In genomic region chr10:3836222-3836820, GRCh38 we compare ENCODE assay signal across 11 cellular contexts. TPM values are rescaled to one million over a fixed set of nuclear protein-coding genes. Genes with fewer than 3 reads are reported as not detected.
DNase-seq lines count a peak whose midpoint lies in the region; ATAC-seq and TF ChIP-seq lines count a peak whose summit lies in the region.
"Had no signal": no experiment of that assay in that cellular context is flagged by ENCODE, and none has a peak within 500 bp of the region (broad histone marks: within the 10 kb centered on the region; RNA-seq: fewer than 3 reads in every experiment).

No MANE protein-coding gene starts in this region.

- 88% methylated on average over 2 of the region's 2 CpGs for WGBS in mammary epithelial cell (ENCODE audit: low coverage, missing lambda C conversion rate)

- no peaks in the 10 kb centered on the region for H3K9me3 ChIP-seq in SJSA1 (replicated peaks)
- H3K9me3 ChIP-seq in mammary epithelial cell (replicated peaks; ENCODE audit: insufficient read depth, low read length): no peaks in the 10 kb centered on the region

- CTCF ChIA-PET in activated CD4-positive, alpha-beta T cell treated with anti-CD3 and anti-CD28 coated beads for 36 hours (lab: Charles Lee): interaction anchor here (0.9 to 1.2 kb wide), 2 partner anchors 10 to 17 kb away, joined by 3 to 4 read pairs; no protein-coding TSS in a partner anchor
- CTCF ChIA-PET in mammary epithelial cell (lab: Charles Lee; ENCODE audit: low non-redundant PET): no interaction called here

- H3K79me2 ChIP-seq in mammary epithelial cell (ENCODE audit: insufficient read depth, low read length): no peaks in the 10 kb centered on the region

- no peak overlapping the region for H3K9ac ChIP-seq in mammary epithelial cell (ENCODE audit: insufficient read depth, low read length)

- in situ Hi-C loops in mammary epithelial cell (cut with MboI; ENCODE audit: low sequenced_read_pairs in 2 of 2): no loop called here

- no peak overlapping the region for H3K4me2 ChIP-seq in mammary epithelial cell (ENCODE audit: insufficient read depth, low read depth, low read length)

- H3K9me3 Mint-ChIP-seq in activated CD4-positive, alpha-beta T cell treated with anti-CD3 and anti-CD28 coated beads for 36 hours (ENCODE audit: low read depth): no peaks in the 10 kb centered on the region
- H3K9me3 Mint-ChIP-seq in stimulated activated effector memory CD8-positive, alpha-beta T cell treated with anti-CD3 and anti-CD28 coated beads, Interleukin-12 subunit alpha, Interleukin-12 subunit beta, amount 100 ng/mL, for 72 hours: no peaks in the 10 kb centered on the region

- H3K4me1 ChIP-seq in SJSA1 (replicated peaks) (peaks cover 25% of the 10 kb centered on the region), mammary epithelial cell (ENCODE audit: insufficient read depth, low read length) (peaks cover 4% of the 10 kb centered on the region)

- peak overlapping the region; percentile 67 for H3K27ac Mint-ChIP-seq in activated CD4-positive, alpha-beta T cell treated with anti-CD3 and anti-CD28 coated beads for 36 hours
- peak overlapping the region; percentile 87 for H3K27ac Mint-ChIP-seq in stimulated activated effector memory CD8-positive, alpha-beta T cell treated with anti-CD3 and anti-CD28 coated beads, Interleukin-12 subunit alpha, Interleukin-12 subunit beta, amount 100 ng/mL, for 72 hours

- H3K27ac ChIP-seq in SJSA1: 0 out of 2 replicates have a peak overlapping the region, but pooled peaks have one; percentile 5
- no peak overlapping the region for H3K27ac ChIP-seq in mammary epithelial cell (ENCODE audit: insufficient read depth, low read depth, low read length)

- H3K27me3 ChIP-seq in SJSA1 (replicated peaks) (no peaks in the 10 kb centered on the region), mammary epithelial cell (ENCODE audit: insufficient read depth, low read length) (no peaks in the 10 kb centered on the region)

- TF ChIP-seq CTCF in mammary epithelial cell (conservative IDR thresholded peaks at IDR 0.05 in 1 of 2, IDR thresholded peaks at IDR 0.05 in 1 of 2; ENCODE audit: extremely low read depth in 1 of 2, insufficient read depth in 1 of 2, low read depth in 1 of 2, low read length in 2 of 2): no peak

- H3K4me3 Mint-ChIP-seq in activated CD4-positive, alpha-beta T cell treated with anti-CD3 and anti-CD28 coated beads for 36 hours: no peak overlapping the region
- peak overlapping the region; percentile 64 for H3K4me3 Mint-ChIP-seq in stimulated activated effector memory CD8-positive, alpha-beta T cell treated with anti-CD3 and anti-CD28 coated beads, Interleukin-12 subunit alpha, Interleukin-12 subunit beta, amount 100 ng/mL, for 72 hours

- no TSS peak for BruUV-seq in mammary epithelial cell (replicated peaks; lab: Mats Ljungman, UMichigan)

- H2AFZ ChIP-seq in mammary epithelial cell (ENCODE audit: low read depth, low read length): no peak overlapping the region

- POLR2A ChIA-PET in activated CD4-positive, alpha-beta T cell treated with anti-CD3 and anti-CD28 coated beads for 36 hours (lab: Charles Lee): interaction anchor here (0.7 to 1.9 kb wide), 5 partner anchors 25 to 639 kb away, joined by 3 to 15 read pairs (median 3); partner anchors contain the start of gene KLF6

- H3K4me1 Mint-ChIP-seq in activated CD4-positive, alpha-beta T cell treated with anti-CD3 and anti-CD28 coated beads for 36 hours: peaks cover 61% of the 10 kb centered on the region
- peaks cover 47% of the 10 kb centered on the region for H3K4me1 Mint-ChIP-seq in stimulated activated effector memory CD8-positive, alpha-beta T cell treated with anti-CD3 and anti-CD28 coated beads, Interleukin-12 subunit alpha, Interleukin-12 subunit beta, amount 100 ng/mL, for 72 hours

- DNase-seq in activated CD4-positive, alpha-beta T cell treated with anti-CD3 and anti-CD28 coated beads for 36 hours: no peak
- DNase-seq in activated CD4-positive, alpha-beta T cell treated with anti-CD3 and anti-CD28 coated beads, Interleukin-2, amount 50 U/mL, for 48 hours: no peak
- DNase-seq in SJSA1 (ENCODE audit: low read depth in 1 of 2, low spot score in 2 of 2): no peak
- no peak for DNase-seq in stimulated activated effector memory CD8-positive, alpha-beta T cell treated with anti-CD3 and anti-CD28 coated beads, Interleukin-12 subunit alpha, Interleukin-12 subunit beta, amount 100 ng/mL, for 72 hours (ENCODE audit: low spot score in 2 of 2)
- DNase-seq in T-helper 9 cell: no peak
- no peak for DNase-seq in AG20443 (ENCODE audit: low spot score)
- no peak for DNase-seq in mammary epithelial cell
- DNase-seq: GDM1, NCI-H1436, posterior cingulate gyrus had no signal

- no peaks in the 10 kb centered on the region for H3K36me3 Mint-ChIP-seq in activated CD4-positive, alpha-beta T cell treated with anti-CD3 and anti-CD28 coated beads for 36 hours (ENCODE audit: low read depth)
- no peaks in the 10 kb centered on the region for H3K36me3 Mint-ChIP-seq in stimulated activated effector memory CD8-positive, alpha-beta T cell treated with anti-CD3 and anti-CD28 coated beads, Interleukin-12 subunit alpha, Interleukin-12 subunit beta, amount 100 ng/mL, for 72 hours

- intact Hi-C loops in activated CD4-positive, alpha-beta T cell treated with anti-CD3 and anti-CD28 coated beads for 36 hours (cut with DNase I, micrococcal nuclease): loop anchor here in 1 of 2 experiments (1.0 to 2.0 kb wide), 3 partner anchors 16 to 31 kb away; no protein-coding TSS in a partner anchor
- intact Hi-C loops in mammary epithelial cell (cut with micrococcal nuclease): no loop called here

- ATAC-seq in activated CD4-positive, alpha-beta T cell treated with anti-CD3 and anti-CD28 coated beads for 36 hours: peak; percentile 88
- peak; percentile 60 for ATAC-seq in HG02571 (IDR thresholded peaks at IDR 0.05; ENCODE audit: unreplicated experiment)
- ATAC-seq in stimulated activated effector memory CD8-positive, alpha-beta T cell treated with anti-CD3 and anti-CD28 coated beads, Interleukin-12 subunit alpha, Interleukin-12 subunit beta, amount 100 ng/mL, for 72 hours: peak; percentile 97

- dilution Hi-C loops in mammary epithelial cell (cut with HindIII; ENCODE audit: low sequenced_read_pairs): no loop called here

- H3K36me3 ChIP-seq in SJSA1 (no peaks in the 10 kb centered on the region), mammary epithelial cell (ENCODE audit: insufficient read depth, low read length) (no peaks in the 10 kb centered on the region)

- no peaks in the 10 kb centered on the region for H3K27me3 Mint-ChIP-seq in activated CD4-positive, alpha-beta T cell treated with anti-CD3 and anti-CD28 coated beads for 36 hours

- H4K20me1 ChIP-seq in mammary epithelial cell (ENCODE audit: insufficient read depth, low read length): no peaks in the 10 kb centered on the region

- H3K4me3 ChIP-seq in SJSA1: no peak overlapping the region
- H3K4me3 ChIP-seq in mammary epithelial cell (replicated peaks in 1 of 3; ENCODE audit: insufficient read depth in 1 of 3, low read depth in 2 of 3, low read length in 3 of 3): no peak overlapping the region

RNA-seq across cellular contexts. Expression of gene KLF6, which starts 51.3 kb away (rescaled TPM):
- 100 to 1,000 TPM; 107 to 114 TPM for total RNA-seq in activated CD4-positive, alpha-beta T cell treated with anti-CD3 and anti-CD28 coated beads for 36 hours
- total RNA-seq in SJSA1 (2014; rRNA removed; shearing (Covaris generic)): 18.0 and 21.3 TPM in 2 replicates
- 100 to 1,000 TPM in 1 of 2 donors, 10 to 100 TPM in 1; 95.4 to 268 TPM for total RNA-seq in mammary epithelial cell
- 125 TPM for polyA plus RNA-seq in mammary epithelial cell
- polyA minus RNA-seq in mammary epithelial cell: 330 TPM
